22 cellular contexts compared by ENCODE assay signal in genomic region chr6:126041516-126042447, GRCh38. TPM values are rescaled to one million over a fixed set of nuclear protein-coding genes. Genes with fewer than 3 reads are reported as not detected.
A peak's percentile ranks its signal among the peaks of the same experiment; 100 is the strongest.
DNase-seq lines count a peak whose midpoint lies in the region; ATAC-seq, FAIRE-seq and TF ChIP-seq lines count a peak whose summit lies in the region.
"Had no signal": no experiment of that assay in that cellular context is flagged by ENCODE, and none has a peak within 500 bp of the region (broad histone marks: within the 10 kb centered on the region; RNA-seq: fewer than 3 reads in every experiment).

No MANE protein-coding gene starts in this region.

- no peaks in the 10 kb centered on the region for H3K27me3 Mint-ChIP-seq in neural progenitor cell (ENCODE audit: insufficient read depth, low read depth)
- H3K27me3 Mint-ChIP-seq: activated B cell treated with CpG ODN at 0.5 μM for 24 hours; brain; CD4-positive, alpha-beta memory T cell; naive thymus-derived CD4-positive, alpha-beta T cell had no signal

- no peak overlapping the region for H3K4me3 Mint-ChIP-seq in neural progenitor cell
- H3K4me3 Mint-ChIP-seq: activated B cell treated with CpG ODN at 0.5 μM for 24 hours; brain; CD4-positive, alpha-beta memory T cell; naive thymus-derived CD4-positive, alpha-beta T cell; T-helper 1 cell treated with Interleukin-12 subunit alpha and Interleukin-12 subunit beta and Interleukin-4 antibody, amounts not matched to agents 30 μg/mL and 1 μg/mL, for 36 hours had no signal

- no peak overlapping the region for H3K4me3 ChIP-seq in HepG2 (replicated peaks in 1 of 3; ENCODE audit: insufficient read depth in 1 of 3, low read depth in 2 of 3, low read length in 3 of 3)
- H3K4me3 ChIP-seq in right lobe of liver, result no peak overlapping the region
- no peak overlapping the region for H3K4me3 ChIP-seq in endothelial cell of umbilical vein (replicated peaks in 1 of 3; ENCODE audit: insufficient read depth in 1 of 3, low read depth in 1 of 3, low read length in 3 of 3)
- no peak overlapping the region for H3K4me3 ChIP-seq in neural progenitor cell
- H3K4me3 ChIP-seq: suprapubic skin had no signal

- peaks cover 48% of the 10 kb centered on the region for H3K36me3 Mint-ChIP-seq in neural progenitor cell

- no peak overlapping the region for H3K9ac ChIP-seq in HepG2 (ENCODE audit: insufficient read depth, low read depth, low read length)
- no peak overlapping the region for H3K9ac ChIP-seq in endothelial cell of umbilical vein (replicated peaks; ENCODE audit: extremely low read depth, insufficient read depth, low read length)
- H3K9ac ChIP-seq in neural progenitor cell, result no peak overlapping the region

- 99% methylated on average over 2 of the region's 2 CpGs for WGBS in HepG2 (ENCODE audit: low lambda C conversion rate)
- 89% methylated on average over 2 of the region's 2 CpGs for WGBS in right lobe of liver (ENCODE audit: insufficient coverage, low coverage, low lambda C conversion rate, missing lambda C conversion rate)

- no peaks in the 10 kb centered on the region for H3F3A ChIP-seq in neural progenitor cell (ENCODE audit: low read depth)

- TF ChIP-seq RAD21 in HepG2 (CRISPR knock-in tag; IDR thresholded peaks at IDR 0.05), result no peak

- no peak overlapping the region for H3K4me2 ChIP-seq in HepG2 (ENCODE audit: low read depth, low read length)
- peak overlapping the region; percentile 71 for H3K4me2 ChIP-seq in endothelial cell of umbilical vein (ENCODE audit: insufficient read depth, low read length)
- H3K4me2 ChIP-seq in neural progenitor cell, result no peak overlapping the region

- FAIRE-seq in HepG2 (lab: Jason Lieb, UNC), result no peak
- FAIRE-seq in endothelial cell of umbilical vein (lab: Jason Lieb, UNC), result no peak

- peaks cover 3% of the 10 kb centered on the region for H3K9me1 ChIP-seq in endothelial cell of umbilical vein (replicated peaks; ENCODE audit: control insufficient read depth, extremely low read depth, insufficient read depth, low read length)

- DNase-seq in HepG2 (ENCODE audit: low spot score), result no peak
- no peak for DNase-seq in right lobe of liver
- DNase-seq in endothelial cell of umbilical vein (ENCODE audit: low read depth, low spot score), result peak; percentile 39
- DNase-seq in neural progenitor cell (ENCODE audit: low spot score), result no peak
- no peak for DNase-seq in NCI-H510A treated with DMSO at 0.1 percent for 48 hours (lab: John Stamatoyannopoulos, UW)
- DNase-seq in C1 segment of cervical spinal cord (lab: John Stamatoyannopoulos, UW), result no peak
- no peak for DNase-seq in NCI-H774 (lab: John Stamatoyannopoulos, UW)
- no peak for DNase-seq in activated CD4-positive, alpha-beta T cell treated with anti-CD3 and anti-CD28 coated beads for 1 hour
- DNase-seq: activated B cell treated with CpG ODN at 0.5 μM for 24 hours; activated effector memory CD4-positive, alpha-beta T cell treated with Interleukin-2 at 50 U/mL for 16 hours; CD4-positive, alpha-beta memory T cell; GOT3; left ventricle myocardium superior; MM.1S; naive thymus-derived CD4-positive, alpha-beta T cell; NCI-H2081 treated with DMSO at 0.1 percent for 48 hours; retina; SHP77; stimulated activated CD4-positive, alpha-beta T cell treated with anti-CD3 and anti-CD28 coated beads, Interleukin-2, amount 100 ng/mL, for 24 hours had no signal

- H3K9me3 ChIP-seq in HepG2 (ENCODE audit: low read length) (no peaks in the 10 kb centered on the region), right lobe of liver (no peaks in the 10 kb centered on the region), endothelial cell of umbilical vein (replicated peaks; ENCODE audit: control insufficient read depth, insufficient read depth, low read length) (no peaks in the 10 kb centered on the region), neural progenitor cell (ENCODE audit: low read depth) (no peaks in the 10 kb centered on the region)
- H3K9me3 ChIP-seq: suprapubic skin had no signal

- H3K27me3 ChIP-seq in HepG2 (ENCODE audit: control insufficient read depth in 1 of 2, insufficient read depth in 2 of 2, low read length in 2 of 2), result no peaks in the 10 kb centered on the region
- H3K27me3 ChIP-seq in right lobe of liver, result no peaks in the 10 kb centered on the region
- H3K27me3 ChIP-seq in endothelial cell of umbilical vein (ENCODE audit: control insufficient read depth in 2 of 2, insufficient read depth in 2 of 2, low read length in 2 of 2), result no peaks in the 10 kb centered on the region
- no peaks in the 10 kb centered on the region for H3K27me3 ChIP-seq in neural progenitor cell
- H3K27me3 ChIP-seq: suprapubic skin had no signal

- BruUV-seq in HepG2 (replicated peaks; lab: Mats Ljungman, UMichigan) (TSS peak; percentile 2), endothelial cell of umbilical vein (replicated peaks; lab: Mats Ljungman, UMichigan) (no TSS peak)

- H3K4me1 Mint-ChIP-seq in neural progenitor cell, result peaks cover 9% of the 10 kb centered on the region
- H3K4me1 Mint-ChIP-seq: activated B cell treated with CpG ODN at 0.5 μM for 24 hours; brain; CD4-positive, alpha-beta memory T cell had no signal

- TF ChIP-seq CTCF in HepG2 (CRISPR knock-in tag; IDR thresholded peaks at IDR 0.05), result no peak
- no peak for TF ChIP-seq CTCF in right lobe of liver (IDR thresholded peaks at IDR 0.05)
- no peak for TF ChIP-seq CTCF in endothelial cell of umbilical vein (IDR thresholded peaks at IDR 0.05; ENCODE audit: extremely low read depth in 1 of 2, insufficient read depth in 1 of 2, low read depth in 1 of 2, low read length in 2 of 2)
- no peak for TF ChIP-seq CTCF in neural progenitor cell (IDR thresholded peaks at IDR 0.05)

- CTCF ChIA-PET in HepG2 (lab: Yijun Ruan, JAX; ENCODE audit: low intra/inter-chr PET ratio, low total read pairs), result no interaction called here
- CTCF ChIA-PET in endothelial cell of umbilical vein (lab: Charles Lee), result no interaction called here

- TF ChIP-seq EP300 in HepG2 (IDR thresholded peaks at IDR 0.05; ENCODE audit: low read depth in 2 of 2, low read length in 2 of 2) (no peak), HepG2 (CRISPR knock-in tag; IDR thresholded peaks at IDR 0.05; ENCODE audit: borderline replicate concordance) (no peak)

- H3K27ac ChIP-seq in HepG2 (ENCODE audit: extremely low read length, insufficient read depth, low read length), result no peak overlapping the region
- H3K27ac ChIP-seq in right lobe of liver, result no peak overlapping the region
- H3K27ac ChIP-seq in endothelial cell of umbilical vein (ENCODE audit: insufficient read depth, low read depth, low read length), result no peak overlapping the region
- no peak overlapping the region for H3K27ac ChIP-seq in neural progenitor cell
- H3K27ac ChIP-seq: suprapubic skin had no signal

- dilution Hi-C loops in endothelial cell of umbilical vein (cut with MboI; ENCODE audit: extremely low pct_ligation_motif_present, low sequenced_read_pairs), result no loop called here

- POLR2A ChIA-PET in HepG2 (lab: Yijun Ruan, JAX), result no interaction called here
- POLR2A ChIA-PET in endothelial cell of umbilical vein (lab: Charles Lee), result no interaction called here

- intact Hi-C loops in HepG2 (cut with micrococcal nuclease; ENCODE audit: unreplicated experiment) (no loop called here), right lobe of liver (cut with DNase I) (no loop called here), endothelial cell of umbilical vein (cut with micrococcal nuclease) (no loop called here)

- ATAC-seq in HepG2, result no peak
- no peak for ATAC-seq in right lobe of liver
- ATAC-seq: left ventricle myocardium superior had no signal

- H3K27ac Mint-ChIP-seq in neural progenitor cell, result peak overlapping the region; percentile 14
- H3K27ac Mint-ChIP-seq: activated B cell treated with CpG ODN at 0.5 μM for 24 hours; CD4-positive, alpha-beta memory T cell; naive thymus-derived CD4-positive, alpha-beta T cell; T-helper 1 cell treated with Interleukin-12 subunit alpha and Interleukin-12 subunit beta and Interleukin-4 antibody, amounts not matched to agents 30 μg/mL and 1 μg/mL, for 36 hours had no signal

- no peak overlapping the region for H2AFZ ChIP-seq in HepG2 (ENCODE audit: low read length)
- H2AFZ ChIP-seq in endothelial cell of umbilical vein (ENCODE audit: low read depth, low read length), result no peak overlapping the region
- H2AFZ ChIP-seq in neural progenitor cell (replicated peaks), result no peak overlapping the region

- peaks cover 13% of the 10 kb centered on the region for H3K9me3 Mint-ChIP-seq in neural progenitor cell

- in situ Hi-C loops in HepG2 (cut with HindIII; ENCODE audit: extremely low pct_ligation_motif_present, low pct_unique_long_range_greater_than_20kb), result loop anchor here (25.0 kb wide), 2 partner anchors 621 to 1071 kb away; partner anchors contain the start of gene RSPO3

- TF ChIP-seq POLR2A in HepG2 (IDR thresholded peaks at IDR 0.05; ENCODE audit: insufficient read depth in 1 of 2, low read depth in 2 of 2, low read length in 2 of 2), result no peak
- TF ChIP-seq POLR2A in right lobe of liver (IDR thresholded peaks at IDR 0.05), result no peak
- no peak for TF ChIP-seq POLR2A in endothelial cell of umbilical vein (IDR thresholded peaks at IDR 0.05; ENCODE audit: low read depth, low read length)

- peaks cover 7% of the 10 kb centered on the region; the same call in 1 of the 2 replicates for H3K4me1 ChIP-seq in HepG2 (ENCODE audit: insufficient read depth, low read length)
- peaks cover 0 to 17% (median 7%) of the 10 kb centered on the region in 4 donors for H3K4me1 ChIP-seq in right lobe of liver
- H3K4me1 ChIP-seq in endothelial cell of umbilical vein (ENCODE audit: control insufficient read depth, extremely low read depth, insufficient read depth, low read length), result peaks cover 30% of the 10 kb centered on the region
- no peaks in the 10 kb centered on the region for H3K4me1 ChIP-seq in neural progenitor cell
- H3K4me1 ChIP-seq: suprapubic skin had no signal

- H3K36me3 ChIP-seq in HepG2 (replicated peaks in 1 of 2; ENCODE audit: control insufficient read depth in 1 of 2, insufficient read depth in 2 of 2, low read length in 2 of 2) (peaks cover 8 to 69% of the 10 kb centered on the region in 2 experiments), right lobe of liver (peaks cover 0 to 12% (median 2%) of the 10 kb centered on the region in 4 donors), endothelial cell of umbilical vein (ENCODE audit: control insufficient read depth in 2 of 2, extremely low read depth in 1 of 2, insufficient read depth in 2 of 2, low read length in 2 of 2) (peaks cover 0 to 6% of the 10 kb centered on the region in 2 experiments), neural progenitor cell (peaks cover 21% of the 10 kb centered on the region)

- no peaks in the 10 kb centered on the region for H3K79me2 ChIP-seq in HepG2 (ENCODE audit: insufficient read depth, low read length)
- no peaks in the 10 kb centered on the region for H3K79me2 ChIP-seq in endothelial cell of umbilical vein (ENCODE audit: control insufficient read depth, insufficient read depth, low read length)
- H3K79me2 ChIP-seq in neural progenitor cell (ENCODE audit: low read depth), result peaks cover 13% of the 10 kb centered on the region

- H4K20me1 ChIP-seq in HepG2 (ENCODE audit: insufficient read depth, low read length) (no peaks in the 10 kb centered on the region), endothelial cell of umbilical vein (replicated peaks; ENCODE audit: control insufficient read depth, extremely low read depth, insufficient read depth, low read length) (no peaks in the 10 kb centered on the region), neural progenitor cell (ENCODE audit: low read depth) (no peaks in the 10 kb centered on the region)

RNA-seq across cellular contexts. Expression of gene TRMT11, which starts 55.4 kb away (rescaled TPM):
- 66.0 and 81.9 TPM in 2 replicates for total RNA-seq in HepG2 (2016; rRNA removed; fragmentation: Illumina TruSeq; extraction: Trizol)
- total RNA-seq in HepG2 (2016; cell fraction: cytosol; rRNA removed; fragmentation: Illumina TruSeq; extraction: Trizol; ENCODE audit: low read depth), result 21.2 and 26.8 TPM in 2 replicates
- total RNA-seq in HepG2 (2016; cell fraction: insoluble cytoplasmic fraction; rRNA removed; fragmentation: Illumina TruSeq; extraction: Trizol), result 67.4 and 74.9 TPM in 2 replicates
- 20.1 and 28.0 TPM in 2 replicates for total RNA-seq in HepG2 (2016; cell fraction: membrane; rRNA removed; fragmentation: Illumina TruSeq; extraction: Trizol)
- 235 and 261 TPM in 2 replicates for total RNA-seq in HepG2 (2016; cell fraction: nucleus; rRNA removed; fragmentation: Illumina TruSeq; extraction: Trizol)
- polyA plus RNA-seq in HepG2 (2011; rRNA removed), result 31.9 and 42.2 TPM in 2 replicates
- polyA plus RNA-seq in HepG2 (2011; cell fraction: cytosol; rRNA removed), result 13.5 and 18.7 TPM in 2 replicates
- 53.6 and 65.0 TPM in 2 replicates for polyA plus RNA-seq in HepG2 (2011; cell fraction: nucleus; rRNA removed)
- 22.7 and 30.6 TPM in 2 replicates for polyA plus RNA-seq in HepG2 (2012)
- polyA plus RNA-seq in HepG2 (2016; cell fraction: cytosol; fragmentation: Illumina TruSeq; extraction: Trizol; ENCODE audit: low read depth), result 3.1 and 3.6 TPM in 2 replicates
- polyA plus RNA-seq in HepG2 (2016; cell fraction: insoluble cytoplasmic fraction; fragmentation: Illumina TruSeq; extraction: Trizol; ENCODE audit: low read depth), result 45.8 and 49.9 TPM in 2 replicates
- polyA plus RNA-seq in HepG2 (2016; cell fraction: membrane; fragmentation: Illumina TruSeq; extraction: Trizol; ENCODE audit: low read depth), result 6.0 and 6.4 TPM in 2 replicates
- polyA plus RNA-seq in HepG2 (2016; cell fraction: nucleus; fragmentation: Illumina TruSeq; extraction: Trizol; ENCODE audit: insufficient read depth, low read depth), result 68.3 and 74.4 TPM in 2 replicates
- polyA minus RNA-seq in HepG2 (2011; rRNA and poly(A)+ RNA removed; ENCODE audit: low replicate concordance), result 15.0 and 25.2 TPM in 2 replicates
- polyA minus RNA-seq in HepG2 (2011; cell fraction: cytosol; rRNA and poly(A)+ RNA removed), result 13.2 and 16.8 TPM in 2 replicates
- 381 and 440 TPM in 2 replicates for polyA minus RNA-seq in HepG2 (2011; cell fraction: nucleus; rRNA and poly(A)+ RNA removed)
- total RNA-seq in right lobe of liver, result 10 to 100 TPM; 12.6 to 36.0 (median 25.3) TPM
- 10.7 and 11.3 TPM in 2 replicates for total RNA-seq in endothelial cell of umbilical vein
- polyA plus RNA-seq in endothelial cell of umbilical vein, result 4.0 and 5.1 TPM in 2 replicates
- polyA plus RNA-seq in endothelial cell of umbilical vein (2011; cell fraction: cytosol; rRNA removed), result 5.6 and 5.8 TPM in 2 replicates
- 30.8 and 46.7 TPM in 2 replicates for polyA plus RNA-seq in endothelial cell of umbilical vein (2011; cell fraction: nucleus; rRNA removed)
- 7.0 and 7.9 TPM in 2 replicates for polyA plus RNA-seq in endothelial cell of umbilical vein (2012)
- polyA minus RNA-seq in endothelial cell of umbilical vein, result 9.7 and 16.8 TPM in 2 replicates
- 9.0 TPM for polyA minus RNA-seq in endothelial cell of umbilical vein (2011; cell fraction: cytosol; rRNA and poly(A)+ RNA removed)
- 36.0 and 52.9 TPM in 2 replicates for polyA minus RNA-seq in endothelial cell of umbilical vein (2011; cell fraction: nucleus; rRNA and poly(A)+ RNA removed)
- total RNA-seq in neural progenitor cell (ENCODE audit: low replicate concordance), result 51.9 and 105 TPM in 2 replicates
